Comparison of ENCODE assay signal across 8 cellular contexts in the genomic region with DNA sequence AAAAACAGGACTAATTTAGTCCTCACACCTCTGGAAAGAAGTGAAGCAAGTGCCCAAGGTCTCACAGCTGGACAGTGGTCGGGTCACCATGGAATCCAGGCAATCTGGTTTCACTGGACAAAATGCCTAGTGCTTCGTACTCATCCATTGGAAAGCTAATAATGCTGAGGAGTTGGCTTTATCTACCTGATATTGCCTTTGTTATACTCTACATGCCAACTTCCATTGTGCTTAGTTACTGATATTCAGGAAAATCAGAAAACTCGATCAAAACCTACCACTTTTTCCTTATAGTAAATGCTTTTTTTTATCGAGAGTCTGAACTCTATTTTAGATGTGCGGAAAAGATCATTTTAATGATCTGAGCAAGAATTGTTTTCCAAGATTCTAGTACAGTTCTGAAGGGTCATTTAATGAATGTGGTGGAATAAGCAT. TPM values are rescaled to one million over a fixed set of nuclear protein-coding genes. Genes with fewer than 3 reads are reported as not detected.
DNase-seq lines count a peak whose midpoint lies in the region; ATAC-seq, FAIRE-seq and TF ChIP-seq lines count a peak whose summit lies in the region.

No MANE protein-coding gene starts in this region.

- peak overlapping the region; percentile 91 for H3K27ac ChIP-seq in WERI-Rb-1

- DNase-seq in NCI-H82 treated with DMSO at 0.1 percent for 48 hours (lab: John Stamatoyannopoulos, UW; ENCODE audit: unreplicated experiment) (peak; percentile 39), NCI-H82 (lab: John Stamatoyannopoulos, UW) (no peak), WERI-Rb-1 (no peak), superior temporal gyrus (ENCODE audit: extremely low spot score) (peak; percentile 88), frontal cortex (ENCODE audit: low spot score in 2 of 2) (no peak), KBM-7 (no peak)

- in situ Hi-C loops in KBM-7 (cut with MboI; ENCODE audit: low pct_unique_long_range_greater_than_20kb, low sequenced_read_pairs) = no loop called here

- no peaks in the 10 kb centered on the region for H3K4me1 ChIP-seq in iPS-15b (ENCODE audit: control insufficient read depth, insufficient read depth, low read length)

- peak overlapping the region; percentile 71 for H3K9ac ChIP-seq in iPS-15b (ENCODE audit: low read depth, low read length)

- H3K27me3 ChIP-seq in WERI-Rb-1 (ENCODE audit: insufficient read depth, low read depth, severe bottlenecking) (no peaks in the 10 kb centered on the region), iPS-15b (ENCODE audit: control insufficient read depth, insufficient read depth, low read length) (no peaks in the 10 kb centered on the region)

- H3K36me3 ChIP-seq in WERI-Rb-1 = peaks cover 5% of the 10 kb centered on the region
- no peaks in the 10 kb centered on the region for H3K36me3 ChIP-seq in iPS-15b (ENCODE audit: control insufficient read depth, insufficient read depth, low read length)

- no peak for TF ChIP-seq CTCF in WERI-Rb-1 (IDR thresholded peaks at IDR 0.05; ENCODE audit: low read depth, low read length)

- H3K4me3 ChIP-seq in WERI-Rb-1 (ENCODE audit: low read depth, low read length) = peak overlapping the region; percentile 92
- peak overlapping the region; percentile 90 for H3K4me3 ChIP-seq in iPS-15b (ENCODE audit: low read depth, low read length)

- H3K9me3 ChIP-seq in WERI-Rb-1 (ENCODE audit: severe bottlenecking) = no peaks in the 10 kb centered on the region
- no peaks in the 10 kb centered on the region for H3K9me3 ChIP-seq in iPS-15b (ENCODE audit: control insufficient read depth, insufficient read depth, low read length)

- ATAC-seq in GM21529 (IDR thresholded peaks at IDR 0.05; ENCODE audit: unreplicated experiment) = no peak

- FAIRE-seq in frontal cortex (lab: Jason Lieb, UNC) = no peak

RNA-seq across cellular contexts. Expression of gene CFAP206, which starts 1.0 kb away (rescaled TPM):
- 2.0 TPM for total RNA-seq in frontal cortex

Comparison
In these comparisons a context has a peak if more than half of its experiments do, and no peak if none do; other contexts are left out.
1. DNase-seq: peak in NCI-H82 treated with DMSO at 0.1 percent for 48 hours (single experiment) and superior temporal gyrus (single experiment); none in NCI-H82 (single experiment), WERI-Rb-1 (single experiment), frontal cortex (0 of 2) and KBM-7 (single experiment).